ENCODE assay signal across 23 cellular contexts in genomic region chr20:5667703-5668528, GRCh38. TPM values are rescaled to one million over a fixed set of nuclear protein-coding genes. Genes with fewer than 3 reads are reported as not detected.
DNase-seq lines count a peak whose midpoint lies in the region; ATAC-seq and TF ChIP-seq lines count a peak whose summit lies in the region.
"Had no signal": no experiment of that assay in that cellular context is flagged by ENCODE, and none has a peak within 500 bp of the region (broad histone marks: within the 10 kb centered on the region; RNA-seq: fewer than 3 reads in every experiment).

No MANE protein-coding gene starts in this region.

- no peak overlapping the region for H3K4me3 Mint-ChIP-seq in memory B cell
- H3K4me3 Mint-ChIP-seq: activated CD4-positive, alpha-beta T cell treated with anti-CD3 and anti-CD28 coated beads for 36 hours had no signal

- TF ChIP-seq CTCF in GM12865 (IDR thresholded peaks at IDR 0.05; ENCODE audit: insufficient read depth, low read depth, low read length, missing control alignments) (no peak), RWPE2 (IDR thresholded peaks at IDR 0.05; ENCODE audit: poor library complexity, severe bottlenecking) (no peak), colonic mucosa (IDR thresholded peaks at IDR 0.05) (no peak), testis (IDR thresholded peaks at IDR 0.05) (no peak)

- DNase-seq in GM12865 (ENCODE audit: low read depth) (peak; percentile 56), RWPE2 (ENCODE audit: low spot score) (no peak), memory B cell (ENCODE audit: low spot score in 2 of 2) (peak in 1 of 2 donors; percentile 42), colonic mucosa (no peak), testis (no peak)
- DNase-seq: activated CD4-positive, alpha-beta T cell treated with anti-CD3 and anti-CD28 coated beads for 36 hours; activated CD8-positive, alpha-beta memory T cell treated with anti-CD3 and anti-CD28 coated beads, Interleukin-2, amount 50 U/mL, for 4 hours; activated gamma-delta T cell; caudate nucleus; effector CD4-positive, alpha-beta T cell; hippocampal formation; MG63; midbrain; NCI-H2029 treated with DMSO at 0.1 percent for 48 hours; NCI-H524 treated with DMSO at 0.1 percent for 48 hours; PC-3; stimulated activated CD4-positive, alpha-beta T cell treated with anti-CD3 and anti-CD28 coated beads, Interleukin-15, amount 100 ng/mL, for 24 hours; stimulated activated naive CD4-positive, alpha-beta T cell treated with Interleukin-2 at 50 U/mL for 16 hours; T1000 had no signal

- no peak overlapping the region for H3K27ac Mint-ChIP-seq in memory B cell
- H3K27ac Mint-ChIP-seq: activated CD4-positive, alpha-beta T cell treated with anti-CD3 and anti-CD28 coated beads for 36 hours had no signal

- no peak overlapping the region for H3K9ac ChIP-seq in colonic mucosa (ENCODE audit: low read depth in 2 of 2, low read length in 2 of 2)

- peak overlapping the region; percentile 9 for H3K27ac ChIP-seq in RWPE2 (ENCODE audit: poor library complexity, severe bottlenecking)
- H3K27ac ChIP-seq in colonic mucosa, result no peak overlapping the region
- H3K27ac ChIP-seq in testis, result no peak overlapping the region

- H3K36me3 Mint-ChIP-seq in memory B cell, result no peaks in the 10 kb centered on the region

- TF ChIP-seq POLR2A in testis (IDR thresholded peaks at IDR 0.05), result no peak

- H3K4me1 ChIP-seq in RWPE2 (ENCODE audit: insufficient read depth, poor library complexity, severe bottlenecking), result peaks cover 14% of the 10 kb centered on the region
- no peaks in the 10 kb centered on the region for H3K4me1 ChIP-seq in colonic mucosa
- no peaks in the 10 kb centered on the region for H3K4me1 ChIP-seq in testis

- 84 to 91% methylated on average over 4 of the region's 4 CpGs for WGBS in testis, 2 donors

- peak; percentile 49 for ATAC-seq in HG02610 (IDR thresholded peaks at IDR 0.05; ENCODE audit: unreplicated experiment)
- ATAC-seq in RWPE2 (ENCODE audit: low read depth), result peak; percentile 51
- peak; percentile 88 for ATAC-seq in memory B cell (ENCODE audit: low read depth)
- ATAC-seq in GM18867 (IDR thresholded peaks at IDR 0.05; ENCODE audit: unreplicated experiment), result no peak
- ATAC-seq in HG03280 (IDR thresholded peaks at IDR 0.05; ENCODE audit: unreplicated experiment), result no peak
- ATAC-seq: activated CD4-positive, alpha-beta T cell treated with anti-CD3 and anti-CD28 coated beads for 36 hours; HCT116; PC-3 had no signal

- no peak overlapping the region for H3K4me3 ChIP-seq in GM12865 (ENCODE audit: low read depth, low read length)
- H3K4me3 ChIP-seq in RWPE2 (ENCODE audit: severe bottlenecking), result no peak overlapping the region
- no peak overlapping the region for H3K4me3 ChIP-seq in colonic mucosa
- H3K4me3 ChIP-seq in testis, result no peak overlapping the region
- H3K4me3 ChIP-seq: MG63 had no signal

- no peaks in the 10 kb centered on the region for H3K9me3 Mint-ChIP-seq in memory B cell

- H3K4me1 Mint-ChIP-seq in memory B cell, result peaks cover 26% of the 10 kb centered on the region

- no peaks in the 10 kb centered on the region for H3K9me3 ChIP-seq in RWPE2 (ENCODE audit: severe bottlenecking)
- no peaks in the 10 kb centered on the region for H3K9me3 ChIP-seq in colonic mucosa
- H3K9me3 ChIP-seq in testis, result no peaks in the 10 kb centered on the region
- H3K9me3 ChIP-seq: MG63 had no signal

- H3K27me3 ChIP-seq in RWPE2 (ENCODE audit: insufficient read depth, poor library complexity, severe bottlenecking) (no peaks in the 10 kb centered on the region), colonic mucosa (no peaks in the 10 kb centered on the region), testis (no peaks in the 10 kb centered on the region)
- H3K27me3 ChIP-seq: MG63 had no signal

- peaks cover 3% of the 10 kb centered on the region for H3K27me3 Mint-ChIP-seq in memory B cell

- intact Hi-C loops in colonic mucosa (cut with DNase I), result no loop called here
- intact Hi-C loops in testis (cut with DNase I; ENCODE audit: low total_unique reads), result no loop called here

- H3K36me3 ChIP-seq in RWPE2 (ENCODE audit: low read depth) (no peaks in the 10 kb centered on the region), colonic mucosa (no peaks in the 10 kb centered on the region), testis (ENCODE audit: low read depth, missing control alignments) (no peaks in the 10 kb centered on the region)
- H3K36me3 ChIP-seq: MG63 had no signal

RNA-seq across cellular contexts. Expression of gene GPCPD1, which starts 57.1 kb away (rescaled TPM):
- 10 to 100 TPM; 26.6 to 28.6 TPM for total RNA-seq in colonic mucosa
- 10 to 100 TPM; 20.6 to 30.3 TPM for total RNA-seq in testis
- polyA plus RNA-seq in testis (ENCODE audit: insufficient read depth, low read depth, low replicate concordance), result 40.2 TPM

Comparison
In these comparisons a context has a peak if more than half of its experiments do, and no peak if none do; other contexts are left out.
1. ATAC-seq: peak in HG02610 (single experiment), RWPE2 (single experiment) and memory B cell (single experiment); none in GM18867 (single experiment) and HG03280 (single experiment).